In genomic region chr1:244860078-244860477, GRCh38 we compare ENCODE assay signal across 14 cellular contexts. TPM values are rescaled to one million over a fixed set of nuclear protein-coding genes. Genes with fewer than 3 reads are reported as not detected.
DNase-seq lines count a peak whose midpoint lies in the region; ATAC-seq and TF ChIP-seq lines count a peak whose summit lies in the region.
"Had no signal": no experiment of that assay in that cellular context is flagged by ENCODE, and none has a peak within 500 bp of the region (broad histone marks: within the 10 kb centered on the region; RNA-seq: fewer than 3 reads in every experiment).

No MANE protein-coding gene starts in this region.

- H3K4me3 ChIP-seq in right cardiac atrium (ENCODE audit: low read length) (peak overlapping the region; percentile 90), tibial artery (peak overlapping the region in 1 of 2 donors; percentile 98), neuronal stem cell (ENCODE audit: low read length in 2 of 2) (peak overlapping the region in 1 of 2 donors; percentile 7)

- H3K27ac Mint-ChIP-seq in activated T-helper 2 cell treated with anti-CD3 and anti-CD28 coated beads, Interferon-gamma antibody, Interleukin-2, Interleukin-4, amounts not matched to agents 10 μg/mL and 5 μg/mL and 100 μg/mL, durations not matched to agents 14 hours and 24 hours and 36 hours = no peak overlapping the region
- H3K27ac Mint-ChIP-seq in immature natural killer cell = peak overlapping the region; percentile 71 to 99 (median 96)

- H3K9me3 ChIP-seq in right cardiac atrium (ENCODE audit: control insufficient read depth, low read length) = no peaks in the 10 kb centered on the region
- H3K9me3 ChIP-seq in tibial artery = no peaks in the 10 kb centered on the region
- H3K9me3 ChIP-seq in neuronal stem cell (replicated peaks in 1 of 2; ENCODE audit: control insufficient read depth in 2 of 2, insufficient read depth in 1 of 2, low read depth in 1 of 2, low read length in 2 of 2) = peaks cover 0 to 2% of the 10 kb centered on the region in 2 donors
- H3K9me3 ChIP-seq: pancreas had no signal

- H3K4me2 ChIP-seq in neuronal stem cell (ENCODE audit: insufficient read depth, low read length, poor library complexity, severe bottlenecking) = no peak overlapping the region

- ATAC-seq in right cardiac atrium = no peak
- no peak for ATAC-seq in HG03039 (IDR thresholded peaks at IDR 0.05; ENCODE audit: unreplicated experiment)
- ATAC-seq: esophagus mucosa, pancreas had no signal

- H3K36me3 Mint-ChIP-seq in activated T-helper 2 cell treated with anti-CD3 and anti-CD28 coated beads, Interferon-gamma antibody, Interleukin-2, Interleukin-4, amounts not matched to agents 10 μg/mL and 5 μg/mL and 100 μg/mL, durations not matched to agents 14 hours and 24 hours and 36 hours (ENCODE audit: low read depth) = peaks cover 85% of the 10 kb centered on the region
- H3K36me3 Mint-ChIP-seq in immature natural killer cell = peaks cover 38 to 54% (median 50%) of the 10 kb centered on the region in 3 donors

- no peak overlapping the region for H4K91ac ChIP-seq in neuronal stem cell (ENCODE audit: low read depth, low read length, poor library complexity)

- H2AFZ ChIP-seq in neuronal stem cell (ENCODE audit: low read length) = no peak overlapping the region

- peak overlapping the region; percentile 31 for H3K27ac ChIP-seq in right cardiac atrium (ENCODE audit: low read length)
- peak overlapping the region; percentile 21 to 100 for H3K27ac ChIP-seq in tibial artery
- H3K27ac ChIP-seq in neuronal stem cell (replicated peaks; ENCODE audit: low read length) = no peak overlapping the region

- H3K4me1 ChIP-seq in right cardiac atrium (ENCODE audit: control insufficient read depth, insufficient read depth, low read length) = peaks cover 5% of the 10 kb centered on the region
- H3K4me1 ChIP-seq in tibial artery = peaks cover 0 to 64% (median 43%) of the 10 kb centered on the region in 4 donors
- peaks cover 5 to 15% of the 10 kb centered on the region in 2 donors for H3K4me1 ChIP-seq in neuronal stem cell (ENCODE audit: control insufficient read depth in 2 of 2, insufficient read depth in 1 of 2, low read depth in 1 of 2, low read length in 2 of 2)

- no peak overlapping the region for H2BK15ac ChIP-seq in neuronal stem cell (ENCODE audit: low read length)

- H2BK5ac ChIP-seq in neuronal stem cell (ENCODE audit: low read length) = no peak overlapping the region

- H4K8ac ChIP-seq in neuronal stem cell (ENCODE audit: low read depth, low read length) = no peak overlapping the region

- no peak for TF ChIP-seq CTCF in tibial artery (IDR thresholded peaks at IDR 0.05)

- H3K9ac ChIP-seq in neuronal stem cell (ENCODE audit: low read depth, low read length, poor library complexity) = no peak overlapping the region

- H3K4me1 Mint-ChIP-seq in activated T-helper 2 cell treated with anti-CD3 and anti-CD28 coated beads, Interferon-gamma antibody, Interleukin-2, Interleukin-4, amounts not matched to agents 10 μg/mL and 5 μg/mL and 100 μg/mL, durations not matched to agents 14 hours and 24 hours and 36 hours (ENCODE audit: low read depth) = peaks cover 62% of the 10 kb centered on the region
- peaks cover 68 to 82% of the 10 kb centered on the region in 2 donors for H3K4me1 Mint-ChIP-seq in immature natural killer cell

- no peaks in the 10 kb centered on the region for H3K9me3 Mint-ChIP-seq in activated T-helper 2 cell treated with anti-CD3 and anti-CD28 coated beads, Interferon-gamma antibody, Interleukin-2, Interleukin-4, amounts not matched to agents 10 μg/mL and 5 μg/mL and 100 μg/mL, durations not matched to agents 14 hours and 24 hours and 36 hours
- no peaks in the 10 kb centered on the region for H3K9me3 Mint-ChIP-seq in immature natural killer cell

- peak overlapping the region; percentile 99 for H3K4me3 Mint-ChIP-seq in activated T-helper 2 cell treated with anti-CD3 and anti-CD28 coated beads, Interferon-gamma antibody, Interleukin-2, Interleukin-4, amounts not matched to agents 10 μg/mL and 5 μg/mL and 100 μg/mL, durations not matched to agents 14 hours and 24 hours and 36 hours (ENCODE audit: low read depth)
- H3K4me3 Mint-ChIP-seq in immature natural killer cell = peak overlapping the region; percentile 24 to 96 (median 87)

- H3K36me3 ChIP-seq in tibial artery (peaks cover 54 to 60% (median 59%) of the 10 kb centered on the region in 3 donors), neuronal stem cell (replicated peaks in 1 of 2; ENCODE audit: control insufficient read depth in 2 of 2, insufficient read depth in 2 of 2, low read length in 2 of 2) (peaks cover 31 to 80% of the 10 kb centered on the region in 2 donors)

- peaks cover 5% of the 10 kb centered on the region for H3K79me1 ChIP-seq in neuronal stem cell (ENCODE audit: low read depth, low read length)

- no peak overlapping the region for H2AK5ac ChIP-seq in neuronal stem cell (ENCODE audit: low read depth, low read length)

- no peaks in the 10 kb centered on the region for H3K27me3 Mint-ChIP-seq in activated T-helper 2 cell treated with anti-CD3 and anti-CD28 coated beads, Interferon-gamma antibody, Interleukin-2, Interleukin-4, amounts not matched to agents 10 μg/mL and 5 μg/mL and 100 μg/mL, durations not matched to agents 14 hours and 24 hours and 36 hours (ENCODE audit: low read depth)
- H3K27me3 Mint-ChIP-seq in immature natural killer cell (ENCODE audit: low read depth in 3 of 3) = peaks cover 30 to 45% (median 36%) of the 10 kb centered on the region in 3 donors

- no peak overlapping the region for H3K18ac ChIP-seq in neuronal stem cell (ENCODE audit: low read length)

- no peaks in the 10 kb centered on the region for H3K27me3 ChIP-seq in right cardiac atrium (ENCODE audit: control insufficient read depth, insufficient read depth)
- no peaks in the 10 kb centered on the region for H3K27me3 ChIP-seq in tibial artery
- no peaks in the 10 kb centered on the region for H3K27me3 ChIP-seq in neuronal stem cell (ENCODE audit: control insufficient read depth in 3 of 3, insufficient read depth in 3 of 3, low read depth in 1 of 3, low read length in 3 of 3)
- H3K27me3 ChIP-seq: pancreas had no signal

- H3K4ac ChIP-seq in neuronal stem cell (ENCODE audit: low read length) = no peak overlapping the region

- no peak overlapping the region for H3K23ac ChIP-seq in neuronal stem cell (ENCODE audit: low read depth, low read length, poor library complexity)

- H2BK120ac ChIP-seq in neuronal stem cell (ENCODE audit: low read depth, low read length) = no peak overlapping the region

- no peak overlapping the region for H3K14ac ChIP-seq in neuronal stem cell (ENCODE audit: low read length)

- WGBS in right cardiac atrium = 50% methylated on average over 9 of the region's 9 CpGs
- no CpG with 5 or more reads among the region's 9 CpGs for WGBS in neuronal stem cell (ENCODE audit: extremely low coverage in 2 of 2, insufficient read length in 2 of 2, insufficient replicate concordance in 1 of 2), 2 donors

- DNase-seq in right cardiac atrium (no peak), cardiac septum (ENCODE audit: low spot score) (no peak), immature natural killer cell (no peak), tibial artery (no peak), germinal center (ENCODE audit: low spot score) (no peak), neuronal stem cell (ENCODE audit: low spot score) (no peak)
- no peak for DNase-seq in activated T-helper 2 cell treated with anti-CD3 and anti-CD28 coated beads, Interferon-gamma antibody, Interleukin-2, Interleukin-4, amounts not matched to agents 10 μg/mL and 5 μg/mL and 100 μg/mL, durations not matched to agents 14 hours and 24 hours and 36 hours (ENCODE audit: low spot score)
- DNase-seq: activated CD4-positive, alpha-beta T cell treated with anti-CD3 and anti-CD28 coated beads, Interleukin-2, amount 50 U/mL, for 48 hours; DMS 273 treated with DMSO at 0.1 percent for 48 hours; NCI-H226; pancreas; stimulated activated CD8-positive, alpha-beta memory T cell treated with anti-CD3 and anti-CD28 coated beads, Interleukin-4, amount 100 ng/mL, for 48 hours had no signal

- intact Hi-C loops in right cardiac atrium (cut with DNase I) = loop anchor here (2.0 to 10.0 kb wide), 6 partner anchors 21 to 185 kb away; a partner anchor contains a TSS
- intact Hi-C loops in cardiac septum (cut with DNase I) = loop anchor here (5.0 kb wide), 1 partner anchor 57 kb away; no protein-coding TSS in a partner anchor
- intact Hi-C loops in activated T-helper 2 cell treated with anti-CD3 and anti-CD28 coated beads, Interferon-gamma antibody, Interleukin-2, Interleukin-4, amounts not matched to agents 10 μg/mL and 5 μg/mL and 100 μg/mL, durations not matched to agents 14 hours and 24 hours and 36 hours (cut with micrococcal nuclease) = loop anchor here (5.0 to 10.0 kb wide), 3 partner anchors 813 to 1705 kb away; partner anchors contain the start of genes CEP170, CNST, SDCCAG8 and TFB2M
- intact Hi-C loops in tibial artery (cut with DNase I; ENCODE audit: low total_unique reads) = loop anchor here (10.0 kb wide), 1 partner anchor 205 kb away; the partner anchor contains the start of gene DESI2

- H2BK12ac ChIP-seq in neuronal stem cell (ENCODE audit: low read length) = no peak overlapping the region

RNA-seq across cellular contexts. Expression of gene HNRNPU, which starts 4.3 kb away (rescaled TPM):
- 100 to 1,000 TPM; 180 to 194 (median 184) TPM for total RNA-seq in right cardiac atrium
- 112 TPM for polyA plus RNA-seq in right cardiac atrium
- 192 TPM for total RNA-seq in cardiac septum
- 569 and 589 TPM in 2 replicates for total RNA-seq in activated T-helper 2 cell treated with anti-CD3 and anti-CD28 coated beads, Interferon-gamma antibody, Interleukin-2, Interleukin-4, amounts not matched to agents 10 μg/mL and 5 μg/mL and 100 μg/mL, durations not matched to agents 14 hours and 24 hours and 36 hours
- 100 to 1,000 TPM; 110 to 398 (median 137) TPM for polyA plus RNA-seq in immature natural killer cell
- polyA plus RNA-seq in neuronal stem cell (2013, experiment 1 of 2) = 302 TPM
- 312 TPM for polyA plus RNA-seq in neuronal stem cell (2013, experiment 2 of 2)

RNA-seq across cellular contexts. Expression of gene COX20, which starts 24.6 kb away (rescaled TPM):
- total RNA-seq in right cardiac atrium (10 to 100 TPM; 57.8 to 68.5 (median 63.0) TPM), cardiac septum (83.7 TPM)
- polyA plus RNA-seq in right cardiac atrium (121 TPM), immature natural killer cell (10 to 100 TPM; 41.5 to 57.4 (median 43.8) TPM)
- 27.1 and 33.2 TPM in 2 replicates for total RNA-seq in activated T-helper 2 cell treated with anti-CD3 and anti-CD28 coated beads, Interferon-gamma antibody, Interleukin-2, Interleukin-4, amounts not matched to agents 10 μg/mL and 5 μg/mL and 100 μg/mL, durations not matched to agents 14 hours and 24 hours and 36 hours
- polyA plus RNA-seq in neuronal stem cell (2013, experiment 1 of 2) = 32.4 TPM
- 32.4 TPM for polyA plus RNA-seq in neuronal stem cell (2013, experiment 2 of 2)
